ENCODE assay signal across 11 cellular contexts in genomic region chr9:82934949-82935348, GRCh38.
DNase-seq lines count a peak whose midpoint lies in the region; ATAC-seq and TF ChIP-seq lines count a peak whose summit lies in the region.
"Had no signal": no experiment of that assay in that cellular context is flagged by ENCODE, and none has a peak within 500 bp of the region (broad histone marks: within the 10 kb centered on the region; RNA-seq: fewer than 3 reads in every experiment).

No MANE protein-coding gene starts in this region.

- H4K20me1 ChIP-seq in H9 (ENCODE audit: control insufficient read depth, insufficient read depth, insufficient read length), result no peaks in the 10 kb centered on the region

- H3K9ac ChIP-seq in HUES6 (ENCODE audit: low read length) (peak overlapping the region; percentile 21), H9 (ENCODE audit: extremely low read depth, insufficient read length, low read length) (no peak overlapping the region)

- DNase-seq in BE2C (peak; percentile 28), astrocyte of the cerebellum (ENCODE audit: low read depth) (peak; percentile 59), kidney epithelial cell (ENCODE audit: low read depth) (peak; percentile 82), H9 (no peak), cerebellar nuclear complex (lab: John Stamatoyannopoulos, UW) (no peak), NCI-H1417 treated with DMSO at 0.1 percent for 48 hours (lab: John Stamatoyannopoulos, UW) (no peak)
- DNase-seq: NCI-H2227 treated with DMSO at 0.1 percent for 48 hours had no signal

- no peak overlapping the region for H3K14ac ChIP-seq in H9 (ENCODE audit: insufficient read depth, low read length)

- H3K9me3 ChIP-seq in BE2C, result no peaks in the 10 kb centered on the region
- H3K9me3 ChIP-seq in HUES6 (ENCODE audit: control insufficient read depth, insufficient read depth, low read depth, low read length), result no peaks in the 10 kb centered on the region
- H3K9me3 ChIP-seq in H9 (ENCODE audit: control insufficient read depth, low read depth, low read length), result no peaks in the 10 kb centered on the region

- no peak overlapping the region for H3K27ac Mint-ChIP-seq in H9
- H3K27ac Mint-ChIP-seq: activated T-helper 1 cell treated with anti-CD3 and anti-CD28 coated beads, Interleukin-12 subunit alpha, Interleukin-12 subunit beta, Interleukin-2, Interleukin-4 antibody, amounts not matched to agents 30 ng/mL and 10 ng/mL and 1 ng/mL, durations not matched to agents 14 hours and 24 hours and 36 hours; memory B cell had no signal

- no peak overlapping the region for H2BK120ac ChIP-seq in H9 (ENCODE audit: low read depth, low read length, poor library complexity, severe bottlenecking)

- H3K4ac ChIP-seq in H9 (ENCODE audit: low read depth, low read length), result no peak overlapping the region

- no peak overlapping the region for H4K91ac ChIP-seq in H9 (ENCODE audit: insufficient read length, low read depth, low read length)

- no peak overlapping the region for H3K23ac ChIP-seq in H9 (ENCODE audit: insufficient read length, low read depth, low read length)

- H3T11ph ChIP-seq in H9 (ENCODE audit: low read length), result no peak overlapping the region

- H2BK12ac ChIP-seq in H9 (ENCODE audit: insufficient read length, low read depth, low read length), result no peak overlapping the region

- no peak overlapping the region for H4K8ac ChIP-seq in H9 (replicated peaks; ENCODE audit: insufficient read length, low read depth, low read length)

- H3K27me3 ChIP-seq in BE2C (no peaks in the 10 kb centered on the region), HUES6 (ENCODE audit: control insufficient read depth, insufficient read depth, low read length) (no peaks in the 10 kb centered on the region), kidney epithelial cell (ENCODE audit: control insufficient read depth, insufficient read depth, low read length) (no peaks in the 10 kb centered on the region), H9 (ENCODE audit: insufficient read depth, low read length) (no peaks in the 10 kb centered on the region; the same call in 1 of the 2 replicates)

- ATAC-seq in HG03571 (IDR thresholded peaks at IDR 0.05; ENCODE audit: unreplicated experiment), result no peak

- H2BK15ac ChIP-seq in H9 (ENCODE audit: low read depth, low read length), result no peak overlapping the region

- no peak overlapping the region for H2BK20ac ChIP-seq in H9 (ENCODE audit: low read depth, low read length, poor library complexity, severe bottlenecking)

- no peak overlapping the region for H2AFZ ChIP-seq in H9 (ENCODE audit: low read length)

- no peaks in the 10 kb centered on the region for H3K36me3 ChIP-seq in BE2C
- H3K36me3 ChIP-seq in HUES6 (ENCODE audit: control insufficient read depth, insufficient read depth, low read length), result no peaks in the 10 kb centered on the region
- no peaks in the 10 kb centered on the region for H3K36me3 ChIP-seq in kidney epithelial cell (ENCODE audit: control insufficient read depth, insufficient read depth, low read length)

- no peak for TF ChIP-seq CTCF in BE2C (IDR thresholded peaks at IDR 0.05; ENCODE audit: low read depth, low read length)
- TF ChIP-seq CTCF in astrocyte of the cerebellum (IDR thresholded peaks at IDR 0.05; ENCODE audit: low read depth, low read length, missing control alignments), result no peak
- TF ChIP-seq CTCF in kidney epithelial cell (IDR thresholded peaks at IDR 0.05; ENCODE audit: insufficient read depth, low read length, poor library complexity, severe bottlenecking), result no peak
- no peak for TF ChIP-seq CTCF in H9 (conservative IDR thresholded peaks at IDR 0.05)

- no peaks in the 10 kb centered on the region for H3K9me3 Mint-ChIP-seq in H9
- H3K9me3 Mint-ChIP-seq: activated T-helper 1 cell treated with anti-CD3 and anti-CD28 coated beads, Interleukin-12 subunit alpha, Interleukin-12 subunit beta, Interleukin-2, Interleukin-4 antibody, amounts not matched to agents 30 ng/mL and 10 ng/mL and 1 ng/mL, durations not matched to agents 14 hours and 24 hours and 36 hours; memory B cell had no signal

- H3K79me2 ChIP-seq in H9 (ENCODE audit: insufficient read depth, low read length), result no peaks in the 10 kb centered on the region

- H3K4me3 ChIP-seq in BE2C (ENCODE audit: low read depth, low read length) (no peak overlapping the region), HUES6 (ENCODE audit: low read depth, low read length) (no peak overlapping the region), astrocyte of the cerebellum (ENCODE audit: low read depth, low read length) (no peak overlapping the region), kidney epithelial cell (ENCODE audit: low read depth, low read length) (no peak overlapping the region)

- no peaks in the 10 kb centered on the region for H3K4me1 ChIP-seq in BE2C
- H3K4me1 ChIP-seq in HUES6 (ENCODE audit: control insufficient read depth, insufficient read depth, low read length), result peaks cover 6% of the 10 kb centered on the region; the same call in 1 of the 2 replicates
- no peaks in the 10 kb centered on the region for H3K4me1 ChIP-seq in H9 (ENCODE audit: insufficient read depth, low read length)

- H3K4me1 Mint-ChIP-seq in H9, result peaks cover 0 to 5% of the 10 kb centered on the region in 2 experiments; a peak in 1 of 4 replicates
- H3K4me1 Mint-ChIP-seq: memory B cell had no signal

- no peak overlapping the region for H3K4me2 ChIP-seq in H9 (ENCODE audit: insufficient read depth, insufficient read length, low read length)

- WGBS in H9 (ENCODE audit: extremely low coverage, insufficient read length, low lambda C conversion rate), result no CpG with 5 or more reads among the region's 2 CpGs

- peak overlapping the region; percentile 51; the same call in 1 of the 2 replicates for H3K27ac ChIP-seq in HUES6 (ENCODE audit: low read depth, low read length)
- no peak overlapping the region for H3K27ac ChIP-seq in H9 (ENCODE audit: insufficient read length, low read depth, low read length)

- no peak overlapping the region for H3K4me3 Mint-ChIP-seq in H9
- H3K4me3 Mint-ChIP-seq: activated T-helper 1 cell treated with anti-CD3 and anti-CD28 coated beads, Interleukin-12 subunit alpha, Interleukin-12 subunit beta, Interleukin-2, Interleukin-4 antibody, amounts not matched to agents 30 ng/mL and 10 ng/mL and 1 ng/mL, durations not matched to agents 14 hours and 24 hours and 36 hours; memory B cell had no signal

- no peaks in the 10 kb centered on the region for H3K23me2 ChIP-seq in H9 (ENCODE audit: insufficient read length, low read depth, low read length, poor library complexity, severe bottlenecking)

- H2BK5ac ChIP-seq in H9 (ENCODE audit: insufficient read length, low read length), result no peak overlapping the region

- H2AK5ac ChIP-seq in H9 (ENCODE audit: insufficient read length, low read length), result no peak overlapping the region

- H4K5ac ChIP-seq in H9 (ENCODE audit: insufficient read length, low read depth, low read length), result no peak overlapping the region

- H3K36me3 Mint-ChIP-seq in H9 (ENCODE audit: insufficient read depth in 1 of 3, low read depth in 3 of 3), result no peaks in the 10 kb centered on the region
- H3K36me3 Mint-ChIP-seq: memory B cell had no signal

- H3K79me1 ChIP-seq in H9 (ENCODE audit: insufficient read depth, low read depth, low read length, poor library complexity, severe bottlenecking), result no peaks in the 10 kb centered on the region

- no peak overlapping the region for H3K18ac ChIP-seq in H9 (ENCODE audit: insufficient read length, low read depth, low read length)

- H3K56ac ChIP-seq in H9 (ENCODE audit: insufficient read length, low read depth, low read length), result no peak overlapping the region

- in situ Hi-C loops in astrocyte of the cerebellum (cut with HindIII; ENCODE audit: low sequenced_read_pairs), result no loop called here

- H3K27me3 Mint-ChIP-seq in H9 (ENCODE audit: low read depth), result no peaks in the 10 kb centered on the region
- H3K27me3 Mint-ChIP-seq: memory B cell had no signal

Comparison
In these comparisons a context has a peak if more than half of its experiments do, and no peak if none do; other contexts are left out.
1. DNase-seq: peak in BE2C (single experiment), astrocyte of the cerebellum (single experiment) and kidney epithelial cell (single experiment); none in H9 (single experiment), cerebellar nuclear complex (0 of 2) and NCI-H1417 treated with DMSO at 0.1 percent for 48 hours (single experiment).